Comparison of ENCODE assay signal across 2 cellular contexts in the genomic region with DNA sequence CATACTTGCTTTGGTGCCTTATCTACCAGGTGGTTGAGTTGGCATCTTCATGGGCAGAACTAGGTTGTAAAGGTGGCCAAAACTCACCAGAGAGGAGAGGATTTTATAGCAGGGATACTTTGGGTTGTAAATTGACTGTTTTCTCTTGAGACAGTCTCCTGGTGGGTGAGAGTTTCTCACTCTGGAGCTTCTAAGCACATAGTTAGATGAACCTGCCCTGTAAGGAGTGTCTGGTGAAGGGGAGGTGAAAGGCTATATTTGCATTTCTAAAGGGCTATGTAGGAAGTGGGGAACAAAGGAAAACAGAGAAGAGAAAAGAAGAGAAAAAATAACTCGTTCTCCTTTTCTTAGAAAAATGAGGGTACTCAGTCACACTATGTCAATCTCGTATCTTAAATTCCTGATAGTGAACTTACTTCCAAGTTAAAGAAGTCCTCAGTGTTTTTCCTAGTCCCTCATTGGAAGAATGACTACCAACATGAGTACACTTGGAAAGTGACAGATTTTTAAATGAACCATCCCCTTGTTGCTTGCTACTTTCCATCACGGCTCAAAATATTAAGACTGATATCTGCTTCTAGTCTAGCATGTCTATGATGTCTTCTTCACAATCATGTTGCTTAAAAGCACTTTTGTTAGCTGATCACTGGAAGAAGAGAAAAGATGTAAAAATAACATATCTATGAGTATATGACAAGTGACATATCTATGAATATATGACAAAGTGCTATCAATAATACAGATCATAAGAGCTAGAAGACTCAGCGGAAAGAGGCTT.
TF ChIP-seq lines count a peak whose summit lies in the region.

No MANE protein-coding gene starts in this region.

TF ChIP-seq in H1, 55 proteins besides CTCF, POLR2A, EP300 and RAD21:
- no peak for TF ChIP-seq KDM5A (IDR thresholded peaks at IDR 0.05; ENCODE audit: low read length)
- peak; percentile 9; the same call in 1 of the 2 replicates for TF ChIP-seq YY1 (IDR thresholded peaks at IDR 0.05; ENCODE audit: low read depth, low read length)
- TF ChIP-seq POU5F1 (IDR thresholded peaks at IDR 0.05; ENCODE audit: low read depth, low read length): 0 out of 2 replicates have a peak, but pooled peaks have one; percentile 11
- TF ChIP-seq SIN3A (conservative IDR thresholded peaks at IDR 0.05 in 1 of 2, IDR thresholded peaks at IDR 0.05 in 1 of 2; ENCODE audit: low read depth in 1 of 2, low read length in 2 of 2): no peak

TF ChIP-seq in neural cell, 6 proteins besides CTCF, POLR2A, EP300 and RAD21:
- TF ChIP-seq TAF1 (IDR thresholded peaks at IDR 0.05; ENCODE audit: low read depth) (no peak), POLR2AphosphoS5 (IDR thresholded peaks at IDR 0.05) (peak; percentile 57), REST (IDR thresholded peaks at IDR 0.05; ENCODE audit: borderline replicate concordance) (no peak)
